Comparison of ENCODE assay signal across 8 cellular contexts in the genomic region with DNA sequence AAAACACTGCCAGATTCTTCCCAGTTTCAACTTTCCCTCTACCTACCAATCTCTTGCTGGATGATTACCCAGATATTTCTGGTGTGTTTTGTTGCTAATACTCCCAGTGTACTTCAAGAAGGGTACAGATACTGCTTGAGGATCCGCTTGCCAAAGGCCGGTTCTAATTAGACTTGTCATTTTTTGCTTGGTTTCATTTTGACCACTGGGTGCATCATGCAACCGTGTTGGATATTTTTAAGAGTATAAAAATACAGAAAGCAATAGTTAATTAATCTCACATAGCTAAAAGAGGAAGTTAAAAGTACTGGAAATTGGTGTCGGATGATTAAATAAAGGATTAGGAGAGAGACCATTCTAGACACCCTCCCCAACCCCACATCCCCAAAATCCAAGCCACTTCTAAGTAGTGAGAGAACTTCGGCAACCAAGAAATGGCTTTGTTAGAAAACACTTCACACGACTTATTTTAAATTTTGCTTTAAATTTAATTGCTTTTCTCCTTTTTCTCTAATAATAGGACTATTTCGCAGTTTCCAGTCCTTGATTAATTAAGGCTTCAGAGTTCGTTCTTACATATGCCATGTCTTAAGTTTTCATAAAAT. TPM values are rescaled to one million over a fixed set of nuclear protein-coding genes. Genes with fewer than 3 reads are reported as not detected.
DNase-seq lines count a peak whose midpoint lies in the region; ATAC-seq and TF ChIP-seq lines count a peak whose summit lies in the region.

No MANE protein-coding gene starts in this region.

- TF ChIP-seq CTCF in right atrium auricular region (IDR thresholded peaks at IDR 0.05), result no peak
- TF ChIP-seq CTCF in OCI-LY7 (conservative IDR thresholded peaks at IDR 0.05; ENCODE audit: low read length), result no peak
- no peak for TF ChIP-seq CTCF in neutrophil (IDR thresholded peaks at IDR 0.05)

- H3K9ac ChIP-seq in endocrine pancreas (ENCODE audit: control insufficient read depth, insufficient read depth, low read length), result peak overlapping the region; percentile 51

- ATAC-seq in Right ventricle myocardium inferior, result no peak
- no peak for ATAC-seq in HG03442 (IDR thresholded peaks at IDR 0.05; ENCODE audit: unreplicated experiment)
- ATAC-seq in HG03457 (IDR thresholded peaks at IDR 0.05; ENCODE audit: unreplicated experiment), result no peak

- DNase-seq in right atrium auricular region (ENCODE audit: low spot score) (no peak), Right ventricle myocardium inferior (ENCODE audit: missing footprints) (no peak), OCI-LY7 (ENCODE audit: low spot score) (peak; percentile 44), mesenteric fat pad (ENCODE audit: low spot score) (no peak)

- CTCF ChIA-PET in OCI-LY7 (lab: Charles Lee; ENCODE audit: unreplicated experiment), result no interaction called here

- H3K27me3 ChIP-seq in right atrium auricular region (no peaks in the 10 kb centered on the region), endocrine pancreas (ENCODE audit: control insufficient read depth, insufficient read depth, low read length) (no peaks in the 10 kb centered on the region), neutrophil (no peaks in the 10 kb centered on the region)

- intact Hi-C loops in Right ventricle myocardium inferior (cut with DNase I) (loop anchor here (2.0 kb wide), 1 partner anchor 193 kb away; no protein-coding TSS in a partner anchor), OCI-LY7 (cut with micrococcal nuclease; ENCODE audit: unreplicated experiment) (loop anchor here (1.0 to 10.0 kb wide), 4 partner anchors 7 to 907 kb away; a partner anchor contains a TSS)

- BruUV-seq in OCI-LY7 (replicated peaks; lab: Mats Ljungman, UMichigan), result TSS peak; percentile 73

- H3K36me3 ChIP-seq in right atrium auricular region (no peaks in the 10 kb centered on the region), OCI-LY7 (ENCODE audit: insufficient read depth, low read length) (peaks cover 10% of the 10 kb centered on the region; the same call in 1 of the 2 replicates), endocrine pancreas (ENCODE audit: control insufficient read depth, insufficient read depth, low read length) (no peaks in the 10 kb centered on the region), neutrophil (no peaks in the 10 kb centered on the region)

- no peaks in the 10 kb centered on the region for H3K9me3 ChIP-seq in right atrium auricular region
- H3K9me3 ChIP-seq in OCI-LY7 (ENCODE audit: low read length), result no peaks in the 10 kb centered on the region
- H3K9me3 ChIP-seq in endocrine pancreas (ENCODE audit: control insufficient read depth, low read length), result no peaks in the 10 kb centered on the region
- no peaks in the 10 kb centered on the region for H3K9me3 ChIP-seq in neutrophil

- H2AFZ ChIP-seq in OCI-LY7 (ENCODE audit: low read length), result peak overlapping the region; percentile 25; the same call in 1 of the 2 replicates

- H3K4me1 ChIP-seq in right atrium auricular region (peaks cover 0 to 15% of the 10 kb centered on the region in 2 donors), OCI-LY7 (ENCODE audit: insufficient read depth, low read length, poor library complexity, severe bottlenecking) (peaks cover 16% of the 10 kb centered on the region), endocrine pancreas (ENCODE audit: control insufficient read depth, insufficient read depth, low read length) (peaks cover 9% of the 10 kb centered on the region), neutrophil (ENCODE audit: control insufficient read depth in 1 of 2, insufficient read depth in 1 of 2, low read depth in 1 of 2, low read length in 1 of 2) (peaks cover 21 to 29% of the 10 kb centered on the region in 2 experiments)

- H4K20me1 ChIP-seq in OCI-LY7 (ENCODE audit: insufficient read depth, low read length), result peaks cover 13% of the 10 kb centered on the region; the same call in 1 of the 2 replicates

- H3K27ac ChIP-seq in right atrium auricular region (peak overlapping the region; percentile 99 to 100), OCI-LY7 (ENCODE audit: low read depth, low read length, poor library complexity, severe bottlenecking) (peak overlapping the region; percentile 89), neutrophil (peak overlapping the region; percentile 86)

- no peaks in the 10 kb centered on the region for H3K9me2 ChIP-seq in OCI-LY7 (ENCODE audit: insufficient read depth, low read length)

- POLR2A ChIA-PET in OCI-LY7 (lab: Charles Lee), result interaction anchor here (0.6 to 4.0 kb wide), 2 partner anchors 11 to 895 kb away, joined by 4 to 37 read pairs; no protein-coding TSS in a partner anchor

- peak overlapping the region; percentile 83 for H3K4me2 ChIP-seq in OCI-LY7 (ENCODE audit: low read length)

- H3K79me2 ChIP-seq in OCI-LY7 (ENCODE audit: insufficient read depth, low read depth, low read length), result peaks cover 35% of the 10 kb centered on the region

- H3K4me3 ChIP-seq in right atrium auricular region (peak overlapping the region; percentile 89 to 91), OCI-LY7 (ENCODE audit: low read depth, low read length, poor library complexity, severe bottlenecking) (peak overlapping the region; percentile 88), endocrine pancreas (ENCODE audit: control insufficient read depth, insufficient read depth, low read length) (peak overlapping the region; percentile 82), neutrophil (ENCODE audit: low read depth in 1 of 2, low read length in 1 of 2) (peak overlapping the region; percentile 85 to 95)

RNA-seq across cellular contexts. Expression of a gene that starts 2.5 kb away (rescaled TPM):
- total RNA-seq in right atrium auricular region (10 to 100 TPM; 11.3 to 15.9 TPM), Right ventricle myocardium inferior (15.2 TPM), OCI-LY7 (2022) (71.0 and 81.2 TPM in 2 replicates), mesenteric fat pad (33.1 TPM)
- total RNA-seq in OCI-LY7 (2014; rRNA removed; shearing (Covaris generic)), result 46.6 and 55.6 TPM in 2 replicates

RNA-seq across cellular contexts. Expression of a gene that starts 7.5 kb away (rescaled TPM):
- total RNA-seq in right atrium auricular region (10 to 100 TPM; 36.1 to 68.8 TPM), Right ventricle myocardium inferior (80.4 TPM), OCI-LY7 (2022) (113 and 114 TPM in 2 replicates), mesenteric fat pad (47.8 TPM)
- 42.3 and 57.5 TPM in 2 replicates for total RNA-seq in OCI-LY7 (2014; rRNA removed; shearing (Covaris generic))
